Comparison of ENCODE assay signal across 1 cellular context in the genomic region with DNA sequence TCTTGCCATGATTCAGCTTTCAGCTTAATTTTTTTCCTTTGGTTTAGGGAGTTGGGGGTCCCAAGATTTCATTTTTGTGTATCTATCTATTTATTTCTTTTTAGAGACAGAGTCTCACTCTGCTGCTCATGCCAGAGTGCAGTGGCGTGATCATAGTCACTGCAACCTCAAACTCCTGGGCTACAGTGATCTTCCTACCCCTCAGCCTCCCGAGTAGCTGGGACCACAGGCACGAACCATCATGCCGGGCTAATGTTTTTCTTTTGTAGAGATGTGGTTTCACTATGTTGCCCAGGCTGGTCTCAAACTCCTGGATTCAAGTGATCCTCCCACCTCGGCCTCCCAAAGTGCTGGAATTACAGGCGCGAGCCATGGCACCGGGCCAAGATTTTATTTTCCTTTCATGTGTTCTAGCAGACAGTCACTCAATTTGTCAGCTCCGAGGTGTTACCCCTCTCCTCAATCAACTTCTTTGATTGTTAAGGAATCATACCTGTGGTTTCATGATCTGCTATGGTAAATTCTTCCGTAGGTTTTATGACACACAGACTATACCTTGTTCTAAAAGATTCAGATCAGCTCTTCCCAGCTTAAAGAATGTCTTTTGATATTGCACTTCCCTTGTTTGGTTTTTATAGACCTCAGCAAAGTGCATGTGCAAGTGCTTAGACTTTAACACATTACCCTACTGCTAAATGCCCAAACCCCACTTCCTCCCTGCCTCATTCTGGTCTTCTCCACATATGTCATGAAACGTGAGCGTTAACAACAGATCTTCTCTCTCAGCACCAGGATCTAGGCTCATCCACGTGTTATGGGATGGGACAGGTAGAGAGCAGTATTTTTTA.
TF ChIP-seq lines count a peak whose summit lies in the region.

No MANE protein-coding gene starts in this region.

TF ChIP-seq in HEK293T, 16 proteins besides CTCF, POLR2A, EP300 and RAD21:
- TF ChIP-seq SUZ12 (IDR thresholded peaks at IDR 0.05), result no peak
- no peak for TF ChIP-seq PKNOX1 (IDR thresholded peaks at IDR 0.05)
- TF ChIP-seq NFRKB (IDR thresholded peaks at IDR 0.05), result no peak
- TF ChIP-seq CTBP1 (IDR thresholded peaks at IDR 0.05; ENCODE audit: borderline replicate concordance), result no peak
- no peak for TF ChIP-seq ELF4 (IDR thresholded peaks at IDR 0.05)
- no peak for TF ChIP-seq SP1 (IDR thresholded peaks at IDR 0.05)
- TF ChIP-seq FOXM1 (IDR thresholded peaks at IDR 0.05; ENCODE audit: borderline replicate concordance), result no peak
- TF ChIP-seq ZNF384 (IDR thresholded peaks at IDR 0.05), result no peak
- no peak for TF ChIP-seq TARDBP (IDR thresholded peaks at IDR 0.05)
TF ChIP-seq in HEK293T: peak in this region for 0.
